8 cellular contexts compared by ENCODE assay signal in the genomic region with DNA sequence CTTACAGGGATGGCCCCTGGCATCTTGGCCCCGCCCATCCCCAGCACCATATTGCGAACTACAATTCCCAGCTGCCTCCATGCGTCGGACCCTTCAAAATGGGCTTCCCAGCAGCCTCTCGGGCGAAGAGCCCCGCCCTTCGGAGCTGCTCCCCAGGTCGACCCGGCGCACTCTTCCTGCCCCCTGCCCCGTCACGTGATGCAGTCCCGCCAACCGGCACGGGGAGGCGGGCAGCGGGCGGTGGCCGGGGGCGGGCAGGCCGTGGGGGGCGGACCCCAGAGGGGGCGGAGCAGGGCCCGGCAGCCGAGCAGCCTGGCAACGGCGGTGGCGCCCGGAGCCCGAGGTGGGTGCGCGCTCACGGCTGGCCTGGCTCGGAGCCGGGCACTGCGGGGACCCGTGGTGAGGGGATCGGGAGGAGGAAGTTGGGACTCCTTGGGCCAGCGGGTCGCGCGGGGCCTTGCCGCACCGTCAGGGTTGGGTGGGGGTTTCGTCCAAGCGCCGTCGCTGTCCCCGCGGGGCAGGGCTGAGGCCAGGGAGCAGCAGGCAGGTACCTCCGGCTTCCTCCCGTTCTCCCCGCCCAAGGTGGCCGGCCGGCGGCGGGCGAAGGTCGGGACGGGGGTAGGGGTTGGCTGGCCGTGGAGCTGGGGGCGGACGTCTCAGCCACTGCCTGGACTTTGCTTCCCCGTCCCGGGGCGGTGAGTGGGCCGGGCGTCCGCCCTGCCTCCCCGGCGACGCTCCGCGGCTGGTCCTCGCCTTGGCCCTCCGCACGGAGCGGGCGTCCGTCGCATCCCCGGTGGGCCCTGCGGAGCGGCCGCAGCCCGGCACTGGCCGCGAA. TPM values are rescaled to one million over a fixed set of nuclear protein-coding genes. Genes with fewer than 3 reads are reported as not detected.
DNase-seq lines count a peak whose midpoint lies in the region; ATAC-seq, FAIRE-seq and TF ChIP-seq lines count a peak whose summit lies in the region.

Gene MTM1, plus strand, starts transcription at position 302 of the 835 bp plus-strand sequence. CDS start 23,994 bp downstream, outside the sequence.

- no peak for TF ChIP-seq CTCF in astrocyte (IDR thresholded peaks at IDR 0.05; ENCODE audit: insufficient read depth, low read depth, low read length)
- TF ChIP-seq CTCF in psoas muscle (IDR thresholded peaks at IDR 0.05): no peak

- H3K27me3 ChIP-seq in astrocyte (ENCODE audit: insufficient read depth, low read length) (no peaks in the 10 kb centered on the region), right cardiac atrium (ENCODE audit: control insufficient read depth, insufficient read depth) (no peaks in the 10 kb centered on the region), psoas muscle (ENCODE audit: insufficient read depth in 3 of 3, low read length in 2 of 3) (no peaks in the 10 kb centered on the region)

- H3K4me3 Mint-ChIP-seq in T-helper 2 cell treated with Interferon-gamma antibody and Interleukin-4, amounts not matched to agents 5 μg/mL and 100 μg/mL, for 36 hours: peak within 1 kb of the TSS; percentile 90
- peak within 1 kb of the TSS; percentile 86 for H3K4me3 Mint-ChIP-seq in astrocyte (ENCODE audit: unreplicated experiment)

- peak within 1 kb of the TSS; percentile 70 for H3K4me3 ChIP-seq in astrocyte (ENCODE audit: insufficient read depth, low read depth, low read length)
- H3K4me3 ChIP-seq in right cardiac atrium (ENCODE audit: low read length): peak within 1 kb of the TSS; percentile 80
- H3K4me3 ChIP-seq in psoas muscle: peak within 1 kb of the TSS; percentile 75

- ATAC-seq in GM18508 (IDR thresholded peaks at IDR 0.05; ENCODE audit: insufficient read depth, unreplicated experiment) (peak; percentile 84), HG02981 (IDR thresholded peaks at IDR 0.05; ENCODE audit: unreplicated experiment) (peak; percentile 94), right cardiac atrium (peak; percentile 99), psoas muscle (peak; percentile 96 to 98 (median 97))

- WGBS in right cardiac atrium: under 1% methylated on average over 80 of the region's 89 CpGs
- 0 to 30% (median 0%) methylated on average over 7 to 83 of the region's 89 CpGs for WGBS in psoas muscle, 3 donors

- H3K9me3 ChIP-seq in astrocyte (ENCODE audit: insufficient read depth, low read depth, low read length) (no peaks in the 10 kb centered on the region), right cardiac atrium (ENCODE audit: control insufficient read depth, low read length) (no peaks in the 10 kb centered on the region), psoas muscle (no peaks in the 10 kb centered on the region)

- peak within 1 kb of the TSS; percentile 83 for H3K9ac ChIP-seq in astrocyte (ENCODE audit: low read length)

- FAIRE-seq in astrocyte (lab: Jason Lieb, UNC): no peak
- FAIRE-seq in urothelium cell line (lab: Jason Lieb, UNC): no peak

- peak; percentile 89 for DNase-seq in NCI-H2029 (lab: John Stamatoyannopoulos, UW)
- DNase-seq in T-helper 2 cell treated with Interferon-gamma antibody and Interleukin-4, amounts not matched to agents 5 μg/mL and 100 μg/mL, for 36 hours (ENCODE audit: low spot score): peak; percentile 91
- peak; percentile 88 for DNase-seq in astrocyte (ENCODE audit: low read depth)
- peak; percentile 95 to 98 (median 98) for DNase-seq in right cardiac atrium
- peak; percentile 93 to 97 for DNase-seq in psoas muscle
- DNase-seq in urothelium cell line (ENCODE audit: low spot score): peak; percentile 88

- no peaks in the 10 kb centered on the region for H3K36me3 ChIP-seq in astrocyte (ENCODE audit: insufficient read depth, low read length)
- no peaks in the 10 kb centered on the region for H3K36me3 ChIP-seq in psoas muscle (ENCODE audit: insufficient read depth in 1 of 2, low read depth in 1 of 2)

- peaks cover 20% of the 10 kb centered on the region for H3K79me2 ChIP-seq in astrocyte (ENCODE audit: insufficient read depth, low read length)

- H3K4me1 ChIP-seq in astrocyte (ENCODE audit: insufficient read depth, low read length): peaks cover 5% of the 10 kb centered on the region
- H3K4me1 ChIP-seq in right cardiac atrium (ENCODE audit: control insufficient read depth, insufficient read depth, low read length): peaks cover 7% of the 10 kb centered on the region
- H3K4me1 ChIP-seq in psoas muscle: no peaks in the 10 kb centered on the region

- peaks cover 7% of the 10 kb centered on the region for H3K36me3 Mint-ChIP-seq in T-helper 2 cell treated with Interferon-gamma antibody and Interleukin-4, amounts not matched to agents 5 μg/mL and 100 μg/mL, for 36 hours (ENCODE audit: low read depth)
- no peaks in the 10 kb centered on the region for H3K36me3 Mint-ChIP-seq in astrocyte (ENCODE audit: low read depth, unreplicated experiment)

- H3K27ac ChIP-seq in astrocyte (ENCODE audit: low read depth, low read length) (peak within 1 kb of the TSS; percentile 66), right cardiac atrium (ENCODE audit: low read length) (peak within 1 kb of the TSS; percentile 93), psoas muscle (peak within 1 kb of the TSS; percentile 77)

- peak within 1 kb of the TSS; percentile 85 for H3K27ac Mint-ChIP-seq in T-helper 2 cell treated with Interferon-gamma antibody and Interleukin-4, amounts not matched to agents 5 μg/mL and 100 μg/mL, for 36 hours
- peak within 1 kb of the TSS; percentile 47 for H3K27ac Mint-ChIP-seq in astrocyte (ENCODE audit: unreplicated experiment)

- H3K4me1 Mint-ChIP-seq in T-helper 2 cell treated with Interferon-gamma antibody and Interleukin-4, amounts not matched to agents 5 μg/mL and 100 μg/mL, for 36 hours (ENCODE audit: low read depth): peaks cover 39% of the 10 kb centered on the region
- peaks cover 8% of the 10 kb centered on the region for H3K4me1 Mint-ChIP-seq in astrocyte (ENCODE audit: low read depth, unreplicated experiment)

- intact Hi-C loops in right cardiac atrium (cut with DNase I): no loop called here
- intact Hi-C loops in psoas muscle (cut with DNase I): no loop called here

- H3K4me2 ChIP-seq in astrocyte (ENCODE audit: low read length): peak within 1 kb of the TSS; percentile 86

- H2AFZ ChIP-seq in astrocyte (ENCODE audit: low read depth, low read length): peak within 1 kb of the TSS; percentile 81

- H3K9me3 Mint-ChIP-seq in T-helper 2 cell treated with Interferon-gamma antibody and Interleukin-4, amounts not matched to agents 5 μg/mL and 100 μg/mL, for 36 hours: no peaks in the 10 kb centered on the region
- H3K9me3 Mint-ChIP-seq in astrocyte (ENCODE audit: unreplicated experiment): no peaks in the 10 kb centered on the region

- no peaks in the 10 kb centered on the region for H3K27me3 Mint-ChIP-seq in T-helper 2 cell treated with Interferon-gamma antibody and Interleukin-4, amounts not matched to agents 5 μg/mL and 100 μg/mL, for 36 hours (ENCODE audit: low read depth)
- no peaks in the 10 kb centered on the region for H3K27me3 Mint-ChIP-seq in astrocyte (ENCODE audit: low read depth, unreplicated experiment)

- no peaks in the 10 kb centered on the region for H4K20me1 ChIP-seq in astrocyte (ENCODE audit: insufficient read depth, low read length)

RNA-seq across cellular contexts. Expression of gene MTM1, which starts in this region (rescaled TPM):
- total RNA-seq in astrocyte (10.7 and 11.0 TPM in 2 replicates), right cardiac atrium (10 to 100 TPM; 13.8 to 16.9 (median 15.2) TPM), psoas muscle (10 to 100 TPM in 3 of 4 donors, 1 to 10 TPM in 1; 9.6 to 17.4 (median 15.2) TPM)
- polyA plus RNA-seq in right cardiac atrium (4.0 TPM), psoas muscle (10 to 100 TPM in 1 of 3 donors, 1 to 10 TPM in 2; 4.9 to 15.2 (median 6.5) TPM)

Comparison
In these comparisons a context has a peak if more than half of its experiments do, and no peak if none do; other contexts are left out.
1. Peak in every context shown above with its lines: DNase-seq, ATAC-seq, H3K4me3 ChIP-seq and H3K27ac ChIP-seq.